ENCODE assay signal across 1 cellular context in the genomic region with DNA sequence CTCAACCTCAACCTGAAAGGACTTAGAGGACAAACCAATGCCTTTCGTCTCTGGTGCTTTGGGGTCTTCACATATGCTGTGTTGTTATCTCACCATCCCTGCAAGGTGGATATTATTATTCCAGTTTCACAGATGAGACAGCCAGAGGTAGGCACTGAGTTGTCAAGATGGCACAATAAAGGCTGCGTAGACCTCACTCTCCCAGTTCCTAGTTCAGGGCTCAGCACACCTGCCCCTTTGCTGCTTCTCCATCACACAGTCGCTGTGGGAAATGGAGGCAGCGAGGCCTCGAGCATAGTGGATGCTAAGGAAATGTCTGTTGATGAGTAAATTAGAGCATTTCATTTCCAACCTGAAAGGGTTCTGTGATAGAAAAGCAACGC.
TF ChIP-seq lines count a peak whose summit lies in the region.

No MANE protein-coding gene starts in this region.

TF ChIP-seq in HepG2, 621 proteins besides CTCF, POLR2A, EP300 and RAD21:
- TF ChIP-seq, protein P1, sequence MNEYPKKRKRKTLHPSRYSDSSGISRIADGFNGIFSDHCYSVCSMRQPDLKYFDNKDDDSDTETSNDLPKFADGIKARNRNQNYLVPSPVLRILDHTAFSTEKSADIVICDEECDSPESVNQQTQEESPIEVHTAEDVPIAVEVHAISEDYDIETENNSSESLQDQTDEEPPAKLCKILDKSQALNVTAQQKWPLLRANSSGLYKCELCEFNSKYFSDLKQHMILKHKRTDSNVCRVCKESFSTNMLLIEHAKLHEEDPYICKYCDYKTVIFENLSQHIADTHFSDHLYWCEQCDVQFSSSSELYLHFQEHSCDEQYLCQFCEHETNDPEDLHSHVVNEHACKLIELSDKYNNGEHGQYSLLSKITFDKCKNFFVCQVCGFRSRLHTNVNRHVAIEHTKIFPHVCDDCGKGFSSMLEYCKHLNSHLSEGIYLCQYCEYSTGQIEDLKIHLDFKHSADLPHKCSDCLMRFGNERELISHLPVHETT (CRISPR knock-in tag; conservative IDR thresholded peaks at IDR 0.05): no peak
- TF ChIP-seq ZNF607 (CRISPR knock-in tag; IDR thresholded peaks at IDR 0.05; ENCODE audit: borderline replicate concordance) (0 out of 2 replicates have a peak, but pooled peaks have one; percentile 2), CAMTA2 (CRISPR knock-in tag; IDR thresholded peaks at IDR 0.05; ENCODE audit: borderline replicate concordance) (0 out of 2 replicates have a peak, but pooled peaks have one; percentile 37), PTBP1 (IDR thresholded peaks at IDR 0.05; ENCODE audit: low read depth, low read length, poor library complexity, severe bottlenecking) (no peak), ZNF12 (CRISPR knock-in tag; IDR thresholded peaks at IDR 0.05) (no peak), SSRP1 (CRISPR knock-in tag; IDR thresholded peaks at IDR 0.05) (0 out of 2 replicates have a peak, but pooled peaks have one; percentile 20), NR3C1 (CRISPR knock-in tag; IDR thresholded peaks at IDR 0.05) (no peak), ZNF546 (CRISPR knock-in tag; conservative IDR thresholded peaks at IDR 0.05) (0 out of 2 replicates have a peak, but pooled peaks have one; percentile 51), NR1H2 (CRISPR knock-in tag; IDR thresholded peaks at IDR 0.05; ENCODE audit: borderline replicate concordance, low read depth) (no peak; the same call in 1 of the 2 replicates), ZNF333 (CRISPR knock-in tag; IDR thresholded peaks at IDR 0.05; ENCODE audit: borderline replicate concordance) (0 out of 2 replicates have a peak, but pooled peaks have one; percentile 9), ZNF589 (CRISPR knock-in tag; conservative IDR thresholded peaks at IDR 0.05) (0 out of 2 replicates have a peak, but pooled peaks have one; percentile 56), ZNF790 (CRISPR knock-in tag; IDR thresholded peaks at IDR 0.05; ENCODE audit: borderline replicate concordance) (0 out of 2 replicates have a peak, but pooled peaks have one; percentile 47), RXRB (CRISPR knock-in tag; IDR thresholded peaks at IDR 0.05; ENCODE audit: borderline replicate concordance) (no peak), PHB2 (IDR thresholded peaks at IDR 0.05; ENCODE audit: partially characterized antibody) (no peak), RFX1 (IDR thresholded peaks at IDR 0.05) (no peak), ZC3H13 (CRISPR knock-in tag; IDR thresholded peaks at IDR 0.05) (peak; percentile 67), HOXA9 (CRISPR knock-in tag; IDR thresholded peaks at IDR 0.05; ENCODE audit: borderline replicate concordance) (0 out of 2 replicates have a peak, but pooled peaks have one; percentile 26), ZSCAN29 (CRISPR knock-in tag; conservative IDR thresholded peaks at IDR 0.05) (peak; percentile 41; the same call in 1 of the 2 replicates), PHF8 (CRISPR knock-in tag; IDR thresholded peaks at IDR 0.05) (peak; percentile 6; the same call in 1 of the 2 replicates), TP53 (CRISPR knock-in tag; conservative IDR thresholded peaks at IDR 0.05) (no peak), ZNF747 (CRISPR knock-in tag; IDR thresholded peaks at IDR 0.05; ENCODE audit: borderline replicate concordance) (no peak), BRCA1 (CRISPR knock-in tag; IDR thresholded peaks at IDR 0.05) (0 out of 2 replicates have a peak, but pooled peaks have one; percentile 37)
- TF ChIP-seq, protein P2, sequence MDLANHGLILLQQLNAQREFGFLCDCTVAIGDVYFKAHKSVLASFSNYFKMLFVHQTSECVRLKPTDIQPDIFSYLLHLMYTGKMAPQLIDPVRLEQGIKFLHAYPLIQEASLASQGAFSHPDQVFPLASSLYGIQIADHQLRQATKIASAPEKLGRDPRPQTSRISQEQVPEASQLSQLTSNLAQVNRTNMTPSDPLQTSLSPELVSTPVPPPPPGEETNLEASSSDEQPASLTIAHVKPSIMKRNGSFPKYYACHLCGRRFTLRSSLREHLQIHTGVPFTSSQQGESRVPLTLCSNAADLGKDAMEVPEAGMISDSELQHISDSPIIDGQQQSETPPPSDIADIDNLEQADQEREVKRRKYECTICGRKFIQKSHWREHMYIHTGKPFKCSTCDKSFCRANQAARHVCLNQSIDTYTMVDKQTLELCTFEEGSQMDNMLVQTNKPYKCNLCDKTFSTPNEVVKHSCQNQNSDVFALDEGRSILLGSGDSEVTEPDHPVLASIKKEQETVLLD (CRISPR knock-in tag; IDR thresholded peaks at IDR 0.05; ENCODE audit: low read depth): 0 out of 2 replicates have a peak, but pooled peaks have one; percentile 50
- TF ChIP-seq, protein P3, sequence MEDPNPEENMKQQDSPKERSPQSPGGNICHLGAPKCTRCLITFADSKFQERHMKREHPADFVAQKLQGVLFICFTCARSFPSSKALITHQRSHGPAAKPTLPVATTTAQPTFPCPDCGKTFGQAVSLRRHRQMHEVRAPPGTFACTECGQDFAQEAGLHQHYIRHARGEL (CRISPR knock-in tag; IDR thresholded peaks at IDR 0.05): no peak
- TF ChIP-seq, protein P4, sequence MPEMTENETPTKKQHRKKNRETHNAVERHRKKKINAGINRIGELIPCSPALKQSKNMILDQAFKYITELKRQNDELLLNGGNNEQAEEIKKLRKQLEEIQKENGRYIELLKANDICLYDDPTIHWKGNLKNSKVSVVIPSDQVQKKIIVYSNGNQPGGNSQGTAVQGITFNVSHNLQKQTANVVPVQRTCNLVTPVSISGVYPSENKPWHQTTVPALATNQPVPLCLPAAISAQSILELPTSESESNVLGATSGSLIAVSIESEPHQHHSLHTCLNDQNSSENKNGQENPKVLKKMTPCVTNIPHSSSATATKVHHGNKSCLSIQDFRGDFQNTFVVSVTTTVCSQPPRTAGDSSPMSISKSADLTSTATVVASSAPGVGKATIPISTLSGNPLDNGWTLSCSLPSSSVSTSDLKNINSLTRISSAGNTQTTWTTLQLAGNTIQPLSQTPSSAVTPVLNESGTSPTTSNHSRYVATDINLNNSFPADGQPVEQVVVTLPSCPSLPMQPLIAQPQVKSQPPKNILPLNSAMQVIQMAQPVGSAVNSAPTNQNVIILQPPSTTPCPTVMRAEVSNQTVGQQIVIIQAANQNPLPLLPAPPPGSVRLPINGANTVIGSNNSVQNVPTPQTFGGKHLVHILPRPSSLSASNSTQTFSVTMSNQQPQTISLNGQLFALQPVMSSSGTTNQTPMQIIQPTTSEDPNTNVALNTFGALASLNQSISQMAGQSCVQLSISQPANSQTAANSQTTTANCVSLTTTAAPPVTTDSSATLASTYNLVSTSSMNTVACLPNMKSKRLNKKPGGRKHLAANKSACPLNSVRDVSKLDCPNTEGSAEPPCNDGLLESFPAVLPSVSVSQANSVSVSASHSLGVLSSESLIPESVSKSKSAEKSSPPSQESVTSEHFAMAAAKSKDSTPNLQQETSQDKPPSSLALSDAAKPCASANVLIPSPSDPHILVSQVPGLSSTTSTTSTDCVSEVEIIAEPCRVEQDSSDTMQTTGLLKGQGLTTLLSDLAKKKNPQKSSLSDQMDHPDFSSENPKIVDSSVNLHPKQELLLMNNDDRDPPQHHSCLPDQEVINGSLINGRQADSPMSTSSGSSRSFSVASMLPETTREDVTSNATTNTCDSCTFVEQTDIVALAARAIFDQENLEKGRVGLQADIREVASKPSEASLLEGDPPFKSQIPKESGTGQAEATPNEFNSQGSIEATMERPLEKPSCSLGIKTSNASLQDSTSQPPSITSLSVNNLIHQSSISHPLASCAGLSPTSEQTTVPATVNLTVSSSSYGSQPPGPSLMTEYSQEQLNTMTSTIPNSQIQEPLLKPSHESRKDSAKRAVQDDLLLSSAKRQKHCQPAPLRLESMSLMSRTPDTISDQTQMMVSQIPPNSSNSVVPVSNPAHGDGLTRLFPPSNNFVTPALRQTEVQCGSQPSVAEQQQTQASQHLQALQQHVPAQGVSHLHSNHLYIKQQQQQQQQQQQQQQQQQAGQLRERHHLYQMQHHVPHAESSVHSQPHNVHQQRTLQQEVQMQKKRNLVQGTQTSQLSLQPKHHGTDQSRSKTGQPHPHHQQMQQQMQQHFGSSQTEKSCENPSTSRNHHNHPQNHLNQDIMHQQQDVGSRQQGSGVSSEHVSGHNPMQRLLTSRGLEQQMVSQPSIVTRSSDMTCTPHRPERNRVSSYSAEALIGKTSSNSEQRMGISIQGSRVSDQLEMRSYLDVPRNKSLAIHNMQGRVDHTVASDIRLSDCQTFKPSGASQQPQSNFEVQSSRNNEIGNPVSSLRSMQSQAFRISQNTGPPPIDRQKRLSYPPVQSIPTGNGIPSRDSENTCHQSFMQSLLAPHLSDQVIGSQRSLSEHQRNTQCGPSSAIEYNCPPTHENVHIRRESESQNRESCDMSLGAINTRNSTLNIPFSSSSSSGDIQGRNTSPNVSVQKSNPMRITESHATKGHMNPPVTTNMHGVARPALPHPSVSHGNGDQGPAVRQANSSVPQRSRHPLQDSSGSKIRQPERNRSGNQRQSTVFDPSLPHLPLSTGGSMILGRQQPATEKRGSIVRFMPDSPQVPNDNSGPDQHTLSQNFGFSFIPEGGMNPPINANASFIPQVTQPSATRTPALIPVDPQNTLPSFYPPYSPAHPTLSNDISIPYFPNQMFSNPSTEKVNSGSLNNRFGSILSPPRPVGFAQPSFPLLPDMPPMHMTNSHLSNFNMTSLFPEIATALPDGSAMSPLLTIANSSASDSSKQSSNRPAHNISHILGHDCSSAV (CRISPR knock-in tag; IDR thresholded peaks at IDR 0.05; ENCODE audit: borderline replicate concordance): peak; percentile 60; the same call in 1 of the 2 replicates
- TF ChIP-seq, protein P5, sequence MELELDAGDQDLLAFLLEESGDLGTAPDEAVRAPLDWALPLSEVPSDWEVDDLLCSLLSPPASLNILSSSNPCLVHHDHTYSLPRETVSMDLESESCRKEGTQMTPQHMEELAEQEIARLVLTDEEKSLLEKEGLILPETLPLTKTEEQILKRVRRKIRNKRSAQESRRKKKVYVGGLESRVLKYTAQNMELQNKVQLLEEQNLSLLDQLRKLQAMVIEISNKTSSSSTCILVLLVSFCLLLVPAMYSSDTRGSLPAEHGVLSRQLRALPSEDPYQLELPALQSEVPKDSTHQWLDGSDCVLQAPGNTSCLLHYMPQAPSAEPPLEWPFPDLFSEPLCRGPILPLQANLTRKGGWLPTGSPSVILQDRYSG (CRISPR knock-in tag; IDR thresholded peaks at IDR 0.05): 0 out of 2 replicates have a peak, but pooled peaks have one; percentile 18
